Comparison of ENCODE assay signal across 10 cellular contexts in genomic region chr1:85605519-85606413, GRCh38. TPM values are rescaled to one million over a fixed set of nuclear protein-coding genes. Genes with fewer than 3 reads are reported as not detected.
DNase-seq lines count a peak whose midpoint lies in the region; TF ChIP-seq lines count a peak whose summit lies in the region.
"Had no signal": no experiment of that assay in that cellular context is flagged by ENCODE, and none has a peak within 500 bp of the region (broad histone marks: within the 10 kb centered on the region; RNA-seq: fewer than 3 reads in every experiment).

No MANE protein-coding gene starts in this region.

- no peak for TF ChIP-seq CTCF in PC-9 (conservative IDR thresholded peaks at IDR 0.05)
- TF ChIP-seq CTCF in fibroblast of lung (conservative IDR thresholded peaks at IDR 0.05 in 1 of 2, IDR thresholded peaks at IDR 0.05 in 1 of 2; ENCODE audit: low read depth in 1 of 2, low read length in 2 of 2) = no peak

- H3K4me2 ChIP-seq in PC-9 (peak overlapping the region; percentile 64), fibroblast of lung (ENCODE audit: extremely low read depth, insufficient read depth, low read length) (no peak overlapping the region)

- CTCF ChIA-PET in PC-9 (lab: Charles Lee) = interaction anchor here (1.0 to 2.2 kb wide), 2 partner anchors 36 to 87 kb away, joined by 5 to 10 read pairs; no protein-coding TSS in a partner anchor

- peak; percentile 12 for DNase-seq in NCI-H146 (lab: John Stamatoyannopoulos, UW)
- DNase-seq in NCI-H146 treated with DMSO at 0.1 percent for 48 hours (lab: John Stamatoyannopoulos, UW; ENCODE audit: unreplicated experiment) = no peak
- no peak for DNase-seq in PC-9
- DNase-seq in fibroblast of lung (ENCODE audit: low read depth in 2 of 2) = no peak
- DNase-seq in renal cortical epithelial cell (ENCODE audit: low read depth) = peak; percentile 62
- DNase-seq in cerebellum (ENCODE audit: low spot score) = no peak
- no peak for DNase-seq in DMS153 treated with DMSO at 0.1 percent for 48 hours (lab: John Stamatoyannopoulos, UW; ENCODE audit: unreplicated experiment)
- no peak for DNase-seq in anterior cingulate cortex (lab: John Stamatoyannopoulos, UW)
- DNase-seq: NCI-H446 treated with DMSO at 0.1 percent for 48 hours had no signal

- intact Hi-C loops in PC-9 (cut with micrococcal nuclease; ENCODE audit: unreplicated experiment) = loop anchor here (1.0 to 5.0 kb wide), 4 partner anchors 25 to 902 kb away; partner anchors contain the start of genes CCN1 and ZNHIT6

- H3K9me2 ChIP-seq in PC-9 (ENCODE audit: insufficient read depth) = no peaks in the 10 kb centered on the region

- H3K9ac ChIP-seq in fibroblast of lung (ENCODE audit: insufficient read depth, low read length) = no peak overlapping the region

- H3F3A ChIP-seq in PC-9 (ENCODE audit: insufficient read depth, low read depth) = peaks cover 30% of the 10 kb centered on the region

- POLR2A ChIA-PET in PC-9 (lab: Charles Lee; ENCODE audit: unreplicated experiment) = no interaction called here

- H3K79me2 ChIP-seq in PC-9 (ENCODE audit: low read depth) (no peaks in the 10 kb centered on the region), fibroblast of lung (ENCODE audit: control insufficient read depth, insufficient read depth, low read length) (no peaks in the 10 kb centered on the region)

- H3K4me1 ChIP-seq in PC-9 (replicated peaks; ENCODE audit: insufficient read depth) (peaks cover 42% of the 10 kb centered on the region), fibroblast of lung (ENCODE audit: control insufficient read depth, extremely low read depth, insufficient read depth, low read length) (peaks cover 28% of the 10 kb centered on the region)

- H3K9me3 ChIP-seq in PC-9 (ENCODE audit: insufficient read depth, low read depth) (no peaks in the 10 kb centered on the region), fibroblast of lung (ENCODE audit: control insufficient read depth, insufficient read depth, low read depth, low read length) (no peaks in the 10 kb centered on the region)

- H2AFZ ChIP-seq in PC-9 = no peak overlapping the region
- H2AFZ ChIP-seq in fibroblast of lung (ENCODE audit: low read length) = no peak overlapping the region

- BruUV-seq in PC-9 (replicated peaks; lab: Mats Ljungman, UMichigan) = no TSS peak

- H3K27ac ChIP-seq in PC-9 = peak overlapping the region; percentile 85
- peak overlapping the region; percentile 89 for H3K27ac ChIP-seq in fibroblast of lung (ENCODE audit: insufficient read depth, low read length)

- H3K27me3 ChIP-seq in PC-9 (ENCODE audit: insufficient read depth, low read depth) (no peaks in the 10 kb centered on the region), fibroblast of lung (ENCODE audit: control insufficient read depth, insufficient read depth, low read length) (no peaks in the 10 kb centered on the region)

- no peaks in the 10 kb centered on the region for H4K20me1 ChIP-seq in PC-9 (ENCODE audit: insufficient read depth)
- H4K20me1 ChIP-seq in fibroblast of lung (ENCODE audit: control insufficient read depth, extremely low read depth, insufficient read depth, low read length) = no peaks in the 10 kb centered on the region

- H3K4me3 ChIP-seq in PC-9 (no peak overlapping the region), fibroblast of lung (replicated peaks in 1 of 4; ENCODE audit: control extremely low read depth in 1 of 4, insufficient read depth in 1 of 4, low read depth in 3 of 4, low read length in 4 of 4) (no peak overlapping the region)
- H3K4me3 ChIP-seq: lung had no signal

- H3K36me3 ChIP-seq in PC-9 (ENCODE audit: low read depth) (no peaks in the 10 kb centered on the region), fibroblast of lung (ENCODE audit: control insufficient read depth, insufficient read depth, low read length) (no peaks in the 10 kb centered on the region)

RNA-seq across cellular contexts. Expression of gene CCN1, which starts 25.2 kb away (rescaled TPM):
- total RNA-seq in PC-9 (2021) (75.6 and 92.8 TPM in 2 replicates), fibroblast of lung (48.5 and 146 TPM in 2 replicates), renal cortical epithelial cell (96.7 and 212 TPM in 2 replicates), cerebellum (3.7 TPM)
- polyA plus RNA-seq in fibroblast of lung = 531 and 635 TPM in 2 replicates
- polyA plus RNA-seq in fibroblast of lung (2012) = 570 and 726 TPM in 2 replicates
- 406 and 477 TPM in 2 replicates for polyA minus RNA-seq in fibroblast of lung (ENCODE audit: low replicate concordance)

Comparison
In these comparisons a context has a peak if more than half of its experiments do, and no peak if none do; other contexts are left out.
1. DNase-seq: peak in NCI-H146 (single experiment) and renal cortical epithelial cell (single experiment); none in NCI-H146 treated with DMSO at 0.1 percent for 48 hours (single experiment), PC-9 (0 of 2), fibroblast of lung (0 of 2), cerebellum (single experiment), DMS153 treated with DMSO at 0.1 percent for 48 hours (single experiment) and anterior cingulate cortex (0 of 58).
2. RNA of gene CCN1, which starts 25.2 kb away (total RNA-seq): 96.7 to 212 TPM in renal cortical epithelial cell, 48.5 to 146 TPM in fibroblast of lung and 75.6 to 92.8 TPM in PC-9; 3.7 TPM in cerebellum (single experiment); every median in the first group is over 10 times any median in the second.